Comparison of ENCODE assay signal across 9 cellular contexts in the genomic region with DNA sequence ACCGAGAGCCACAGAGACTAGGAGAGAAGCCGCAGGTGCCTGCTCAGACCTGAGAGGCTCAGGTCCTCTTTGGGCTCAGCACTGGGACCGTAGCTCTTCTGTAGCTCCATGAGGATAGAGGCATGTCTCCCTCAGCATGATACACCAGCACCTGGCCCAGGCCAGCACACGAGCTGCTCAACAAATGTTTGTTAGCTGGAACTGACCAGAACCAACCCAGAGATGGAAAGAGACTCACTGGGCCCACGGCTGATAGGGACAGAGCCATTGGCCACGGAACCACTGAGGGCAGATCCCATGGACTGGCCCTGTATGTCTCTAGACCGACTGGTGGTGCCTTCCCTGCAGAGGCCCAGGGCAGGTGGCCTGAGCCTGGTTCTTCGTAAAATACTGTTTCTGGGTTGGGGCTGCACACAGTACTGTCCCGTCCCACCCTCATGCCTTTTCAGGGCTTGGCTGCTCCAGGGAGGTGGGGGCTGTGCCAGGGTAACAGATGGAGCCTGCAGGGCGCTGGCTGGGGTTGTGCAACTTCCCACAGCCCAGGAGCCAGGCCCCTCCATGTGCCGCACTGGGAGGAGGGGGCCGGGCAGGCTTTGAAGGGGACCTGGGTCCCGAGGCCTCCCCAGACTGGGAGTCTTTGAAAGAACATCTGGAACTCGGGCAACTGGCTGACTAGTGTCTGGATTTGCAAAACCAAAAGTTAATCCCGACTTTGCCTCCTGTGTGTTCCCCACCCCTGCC. TPM values are rescaled to one million over a fixed set of nuclear protein-coding genes. Genes with fewer than 3 reads are reported as not detected.
A peak's percentile ranks its signal among the peaks of the same experiment; 100 is the strongest.
DNase-seq lines count a peak whose midpoint lies in the region; ATAC-seq lines count a peak whose summit lies in the region.
"Had no signal": no experiment of that assay in that cellular context is flagged by ENCODE, and none has a peak within 500 bp of the region (broad histone marks: within the 10 kb centered on the region; RNA-seq: fewer than 3 reads in every experiment).

No MANE protein-coding gene starts in this region.

- peak; percentile 29 for DNase-seq in activated CD4-positive, CD25-positive, alpha-beta regulatory T cell treated with anti-CD3 and anti-CD28 coated beads, Interleukin-2, amount 50 U/mL, for 72 hours
- DNase-seq in activated CD4-positive, CD25-positive, alpha-beta regulatory T cell (lab: John Stamatoyannopoulos, UW): no peak
- DNase-seq in sciatic nerve (ENCODE audit: low spot score): no peak
- no peak for DNase-seq in NCI-H187 (lab: John Stamatoyannopoulos, UW)
- no peak for DNase-seq in NCI-H2227 (lab: John Stamatoyannopoulos, UW; ENCODE audit: unreplicated experiment)
- DNase-seq: stimulated activated CD4-positive, alpha-beta T cell treated with anti-CD3 and anti-CD28 coated beads, Interleukin-2, amount 100 ng/mL, for 48 hours had no signal

- H3K27ac Mint-ChIP-seq in IgD-negative memory B cell: no peak overlapping the region
- peak overlapping the region; percentile 79 for H3K27ac Mint-ChIP-seq in activated naive CD8-positive, alpha-beta T cell

- H3K4me3 Mint-ChIP-seq in IgD-negative memory B cell: peak overlapping the region in 3 of 4 donors; percentile 57 to 90 (median 57)
- H3K4me3 Mint-ChIP-seq in activated naive CD8-positive, alpha-beta T cell: peak overlapping the region; percentile 76

- peaks cover 2 to 13% (median 5%) of the 10 kb centered on the region in 3 donors for H3K4me1 Mint-ChIP-seq in IgD-negative memory B cell
- peaks cover 39% of the 10 kb centered on the region for H3K4me1 Mint-ChIP-seq in activated naive CD8-positive, alpha-beta T cell (ENCODE audit: low read depth)

- peak; percentile 19 for ATAC-seq in sciatic nerve
- ATAC-seq in GM19397 (IDR thresholded peaks at IDR 0.05; ENCODE audit: unreplicated experiment): no peak

- no peaks in the 10 kb centered on the region for H3K9me3 Mint-ChIP-seq in IgD-negative memory B cell
- no peaks in the 10 kb centered on the region for H3K9me3 Mint-ChIP-seq in activated naive CD8-positive, alpha-beta T cell (ENCODE audit: low read depth)

- peaks cover 15% of the 10 kb centered on the region for H3K27me3 Mint-ChIP-seq in IgD-negative memory B cell
- H3K27me3 Mint-ChIP-seq in activated naive CD8-positive, alpha-beta T cell: peaks cover 3% of the 10 kb centered on the region

- no peaks in the 10 kb centered on the region for H3K36me3 Mint-ChIP-seq in IgD-negative memory B cell
- H3K36me3 Mint-ChIP-seq in activated naive CD8-positive, alpha-beta T cell: no peaks in the 10 kb centered on the region

- intact Hi-C loops in sciatic nerve (cut with DNase I): no loop called here

RNA-seq across cellular contexts. Expression of a gene that starts 5.2 kb away (rescaled TPM):
- not detected for polyA plus RNA-seq in IgD-negative memory B cell
- total RNA-seq in sciatic nerve: 2.1 TPM

RNA-seq across cellular contexts. Expression of a gene that starts 8.2 kb away (rescaled TPM):
- polyA plus RNA-seq in IgD-negative memory B cell: not detected
- 134 TPM for total RNA-seq in sciatic nerve

RNA-seq across cellular contexts. Expression of a gene that starts 21.8 kb away (rescaled TPM):
- 41.3 TPM for polyA plus RNA-seq in IgD-negative memory B cell
- total RNA-seq in sciatic nerve: 81.2 TPM

RNA-seq across cellular contexts. Expression of a gene that starts 38.1 kb away (rescaled TPM):
- 202 TPM for polyA plus RNA-seq in IgD-negative memory B cell
- total RNA-seq in sciatic nerve: 10.8 TPM

RNA-seq across cellular contexts. Expression of a gene that starts 38.7 kb away (rescaled TPM):
- polyA plus RNA-seq in IgD-negative memory B cell: 3.7 TPM
- total RNA-seq in sciatic nerve: 1.0 TPM
